33 cellular contexts compared by ENCODE assay signal in the genomic region with DNA sequence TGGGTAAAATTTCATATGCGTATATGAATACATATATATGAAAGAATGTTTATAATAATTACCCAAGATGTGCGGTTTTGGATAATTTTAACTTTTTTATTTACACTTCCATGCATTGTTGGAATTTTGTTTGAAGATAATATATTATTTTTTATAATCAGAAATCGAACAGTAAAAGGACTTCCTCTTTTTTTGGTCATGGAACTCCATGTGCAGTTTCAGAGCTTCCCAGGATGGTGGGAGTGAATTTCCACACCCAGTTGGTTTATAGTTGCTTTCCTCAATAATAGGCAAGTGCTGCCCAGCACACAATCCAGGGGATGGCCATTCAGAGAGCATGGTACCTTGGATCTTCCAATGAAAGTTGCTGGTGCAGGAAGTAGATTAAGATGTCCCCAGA. TPM values are rescaled to one million over a fixed set of nuclear protein-coding genes. Genes with fewer than 3 reads are reported as not detected.
"Had no signal": no experiment of that assay in that cellular context is flagged by ENCODE, and none has a peak within 500 bp of the region (broad histone marks: within the 10 kb centered on the region; RNA-seq: fewer than 3 reads in every experiment).

No MANE protein-coding gene starts in this region.

- H3K4me3 ChIP-seq: adrenal gland, body of pancreas, breast epithelium had no signal

- H3K9me3 ChIP-seq: adrenal gland, body of pancreas, breast epithelium had no signal

- H3K4me1 ChIP-seq: body of pancreas had no signal

- ATAC-seq: activated CD8-positive, alpha-beta T cell treated with anti-CD3 and anti-CD28 coated beads for 36 hours; activated naive CD4-positive, alpha-beta T cell treated with anti-CD3 and anti-CD28 coated beads, Interleukin-2, amount 50 U/mL, for 72 hours; activated T-cell treated with anti-CD3 and anti-CD28 coated beads, Interleukin-2, amount 50 U/mL, for 4 hours; activated T-cell treated with anti-CD3 and anti-CD28 coated beads, Interleukin-2, amount 50 U/mL, for 72 hours; activated T-helper 17 cell treated with anti-CD3 and anti-CD28 coated beads, Interleukin-2, amount 50 U/mL, for 72 hours; body of pancreas had no signal

- H3K27me3 ChIP-seq: adrenal gland, body of pancreas, brain microvascular endothelial cell, breast epithelium had no signal

- DNase-seq: activated B cell treated with CpG ODN at 0.5 μM for 24 hours; activated CD4-positive, alpha-beta memory T cell treated with anti-CD3 and anti-CD28 coated beads for 36 hours; activated CD4-positive, alpha-beta T cell treated with anti-CD3 and anti-CD28 coated beads for 4 hours; activated CD4-positive, alpha-beta T cell treated with anti-CD3 and anti-CD28 coated beads, Interleukin-2, amount 10 ng/mL, durations not matched to agents 24 days and 14 days; activated CD4-positive, alpha-beta T cell treated with anti-CD3 and anti-CD28 coated beads, Interleukin-2, amount 50 U/mL, for 1 hour; activated CD4-positive, alpha-beta T cell treated with anti-CD3 and anti-CD28 coated beads, Interleukin-2, amount 50 U/mL, for 4 hours; activated CD4-positive, CD25-positive, alpha-beta regulatory T cell treated with anti-CD3 and anti-CD28 coated beads, Interleukin-2, amount 50 U/mL, for 72 hours; activated CD8-positive, alpha-beta memory T cell treated with anti-CD3 and anti-CD28 coated beads, Interleukin-2, amount 50 U/mL, for 4 hours; activated CD8-positive, alpha-beta T cell treated with anti-CD3 and anti-CD28 coated beads for 36 hours; activated effector memory CD4-positive, alpha-beta T cell treated with anti-CD3 and anti-CD28 coated beads, Interleukin-2, amount 50 U/mL, for 16 hours; activated gamma-delta T cell treated with Interleukin-2 at 50 U/mL for 16 hours; activated naive CD4-positive, alpha-beta T cell; activated naive CD4-positive, alpha-beta T cell treated with anti-CD3 and anti-CD28 coated beads for 36 hours; activated naive CD4-positive, alpha-beta T cell treated with anti-CD3 and anti-CD28 coated beads, Interleukin-2, amount 50 U/mL, for 16 hours; activated naive CD8-positive, alpha-beta T cell treated with anti-CD3 and anti-CD28 coated beads for 36 hours; activated T-cell treated with anti-CD3 and anti-CD28 coated beads for 4 hours; activated T-cell treated with anti-CD3 and anti-CD28 coated beads, Interleukin-2, amount 50 U/mL, for 1 hour; activated T-cell treated with anti-CD3 and anti-CD28 coated beads, Interleukin-2, amount 50 U/mL, for 4 hours; activated T-cell treated with anti-CD3 and anti-CD28 coated beads, Interleukin-2, amount 50 U/mL, for 72 hours; adrenal gland; amniotic stem cell; aorta; body of pancreas; brain microvascular endothelial cell; central memory CD4-positive, alpha-beta T cell; T-helper 2 cell; T-helper 9 cell had no signal

- H3K36me3 ChIP-seq: adrenal gland, brain microvascular endothelial cell, breast epithelium had no signal

- FAIRE-seq: astrocyte, TTC549 had no signal

- H3K27ac ChIP-seq: adrenal gland, body of pancreas, brain microvascular endothelial cell, VCaP had no signal

RNA-seq across cellular contexts. Expression of gene EMP1, which starts 6.3 kb away (rescaled TPM):
- total RNA-seq: activated B cell treated with CpG ODN at 0.5 μM for 24 hours had no signal
